1 cellular context compared by ENCODE assay signal in genomic region chr3:23324745-23325144, GRCh38.
TF ChIP-seq lines count a peak whose summit lies in the region.

No MANE protein-coding gene starts in this region.

TF ChIP-seq in IMR-90, 13 proteins besides CTCF, POLR2A, EP300 and RAD21 (continued from another document):
- TF ChIP-seq RCOR1 (IDR thresholded peaks at IDR 0.05; ENCODE audit: insufficient replicate concordance, low read length): no peak
- TF ChIP-seq SMC3 (IDR thresholded peaks at IDR 0.05; ENCODE audit: low read depth, low read length): no peak
- no peak for TF ChIP-seq MAFK (IDR thresholded peaks at IDR 0.05; ENCODE audit: low read depth, low read length)
- no peak for TF ChIP-seq USF2 (IDR thresholded peaks at IDR 0.05; ENCODE audit: low read depth, low read length)
- no peak for TF ChIP-seq NFE2L2 (IDR thresholded peaks at IDR 0.05; ENCODE audit: low read depth, low read length)
